In genomic region chr3:140699516-140700231, GRCh38 we compare ENCODE assay signal across 1 cellular context.
A peak's percentile ranks its signal among the peaks of the same experiment; 100 is the strongest.
TF ChIP-seq lines count a peak whose summit lies in the region.

No MANE protein-coding gene starts in this region.

TF ChIP-seq in HepG2, 621 proteins besides CTCF, POLR2A, EP300 and RAD21 (continued from another document and continues in another):
- TF ChIP-seq FOXP4 (CRISPR knock-in tag; IDR thresholded peaks at IDR 0.05) (peak; percentile 94), ONECUT2 (CRISPR knock-in tag; IDR thresholded peaks at IDR 0.05) (peak; percentile 93), HOXA3 (CRISPR knock-in tag; IDR thresholded peaks at IDR 0.05) (peak; percentile 43; the same call in 1 of the 2 replicates), ZNF292 (CRISPR knock-in tag; IDR thresholded peaks at IDR 0.05; ENCODE audit: borderline replicate concordance, low read depth) (0 out of 2 replicates have a peak, but pooled peaks have one; percentile 42), STAG1 (CRISPR knock-in tag; IDR thresholded peaks at IDR 0.05) (peak; percentile 31), ZNF644 (CRISPR knock-in tag; IDR thresholded peaks at IDR 0.05; ENCODE audit: low read depth) (peak; percentile 55; the same call in 1 of the 2 replicates), NONO (IDR thresholded peaks at IDR 0.05) (no peak), NONO (CRISPR knock-in tag; conservative IDR thresholded peaks at IDR 0.05) (peak; percentile 75; the same call in 1 of the 2 replicates), ZNF619 (CRISPR knock-in tag; IDR thresholded peaks at IDR 0.05) (no peak), ZNF276 (CRISPR knock-in tag; IDR thresholded peaks at IDR 0.05; ENCODE audit: low read depth) (no peak), HBP1 (CRISPR knock-in tag; IDR thresholded peaks at IDR 0.05; ENCODE audit: low read depth) (peak; percentile 63; the same call in 1 of the 2 replicates), KDM2A (CRISPR knock-in tag; IDR thresholded peaks at IDR 0.05; ENCODE audit: borderline replicate concordance, low read depth) (no peak), ERF (CRISPR knock-in tag; IDR thresholded peaks at IDR 0.05) (peak; percentile 50; the same call in 1 of the 2 replicates), SALL2 (CRISPR knock-in tag; IDR thresholded peaks at IDR 0.05) (no peak), ZNF891 (CRISPR knock-in tag; IDR thresholded peaks at IDR 0.05) (no peak), ZNF253 (CRISPR knock-in tag; IDR thresholded peaks at IDR 0.05; ENCODE audit: borderline replicate concordance) (no peak), FOSL1 (CRISPR knock-in tag; IDR thresholded peaks at IDR 0.05; ENCODE audit: borderline replicate concordance) (no peak), PPARG (CRISPR knock-in tag; conservative IDR thresholded peaks at IDR 0.05) (peak; percentile 67; the same call in 1 of the 2 replicates), ELF3 (CRISPR knock-in tag; IDR thresholded peaks at IDR 0.05) (peak; percentile 63; the same call in 1 of the 2 replicates), HDAC1 (CRISPR knock-in tag; IDR thresholded peaks at IDR 0.05) (peak; percentile 87), ZNF614 (CRISPR knock-in tag; IDR thresholded peaks at IDR 0.05; ENCODE audit: borderline replicate concordance) (peak; percentile 75), NFKBIZ (CRISPR knock-in tag; IDR thresholded peaks at IDR 0.05) (peak; percentile 59; the same call in 1 of the 2 replicates), ZNF678 (CRISPR knock-in tag; IDR thresholded peaks at IDR 0.05) (no peak), STAT5B (CRISPR knock-in tag; IDR thresholded peaks at IDR 0.05) (0 out of 2 replicates have a peak, but pooled peaks have one; percentile 45), ARNT2 (CRISPR knock-in tag; IDR thresholded peaks at IDR 0.05; ENCODE audit: low read depth) (peak; percentile 55; the same call in 1 of the 2 replicates), ZNF749 (CRISPR knock-in tag; IDR thresholded peaks at IDR 0.05; ENCODE audit: borderline replicate concordance) (no peak), CHD4 (IDR thresholded peaks at IDR 0.05; ENCODE audit: borderline replicate concordance, low read length) (peak; percentile 70; the same call in 1 of the 2 replicates), SNAI1 (CRISPR knock-in tag; IDR thresholded peaks at IDR 0.05; ENCODE audit: borderline replicate concordance) (no peak), MYPOP (CRISPR knock-in tag; IDR thresholded peaks at IDR 0.05) (peak; percentile 76; the same call in 1 of the 2 replicates), MED1 (CRISPR knock-in tag; IDR thresholded peaks at IDR 0.05) (peak; percentile 85), ZNF17 (CRISPR knock-in tag; IDR thresholded peaks at IDR 0.05) (no peak), SIX1 (CRISPR knock-in tag; IDR thresholded peaks at IDR 0.05; ENCODE audit: borderline replicate concordance) (peak; percentile 73), CCDC6 (CRISPR knock-in tag; IDR thresholded peaks at IDR 0.05) (peak; percentile 57; the same call in 1 of the 2 replicates), SMAD3 (CRISPR knock-in tag; IDR thresholded peaks at IDR 0.05) (peak; percentile 72; the same call in 1 of the 2 replicates), ARNT (IDR thresholded peaks at IDR 0.05) (no peak), MEF2D (CRISPR knock-in tag; IDR thresholded peaks at IDR 0.05) (peak; percentile 95), SOX5 (CRISPR knock-in tag; IDR thresholded peaks at IDR 0.05; ENCODE audit: borderline replicate concordance) (peak; percentile 91; the same call in 1 of the 2 replicates), BHLHE40 (IDR thresholded peaks at IDR 0.05; ENCODE audit: low read length) (0 out of 2 replicates have a peak, but pooled peaks have one; percentile 26), ZNF136 (CRISPR knock-in tag; IDR thresholded peaks at IDR 0.05; ENCODE audit: low read depth) (peak; percentile 23; the same call in 1 of the 2 replicates), MTF2 (CRISPR knock-in tag; IDR thresholded peaks at IDR 0.05; ENCODE audit: borderline replicate concordance) (no peak), KMT2B (CRISPR knock-in tag; IDR thresholded peaks at IDR 0.05) (0 out of 2 replicates have a peak, but pooled peaks have one; percentile 40), MXI1 (IDR thresholded peaks at IDR 0.05; ENCODE audit: borderline replicate concordance, low read depth, low read length) (peak; percentile 22; the same call in 1 of the 3 replicates), HOMEZ (CRISPR knock-in tag; IDR thresholded peaks at IDR 0.05; ENCODE audit: low read depth) (peak; percentile 89; the same call in 1 of the 2 replicates), MAZ (IDR thresholded peaks at IDR 0.05; ENCODE audit: borderline replicate concordance, low read depth, low read length) (peak; percentile 77; the same call in 1 of the 2 replicates), MAZ (CRISPR knock-in tag; IDR thresholded peaks at IDR 0.05; ENCODE audit: low read depth) (no peak), TEAD3 (CRISPR knock-in tag; optimal IDR thresholded peaks at IDR 0.05; ENCODE audit: borderline replicate concordance) (peak; percentile 87), ZNF563 (CRISPR knock-in tag; IDR thresholded peaks at IDR 0.05) (no peak), HOXA5 (CRISPR knock-in tag; IDR thresholded peaks at IDR 0.05) (no peak)
- TF ChIP-seq, protein P1, sequence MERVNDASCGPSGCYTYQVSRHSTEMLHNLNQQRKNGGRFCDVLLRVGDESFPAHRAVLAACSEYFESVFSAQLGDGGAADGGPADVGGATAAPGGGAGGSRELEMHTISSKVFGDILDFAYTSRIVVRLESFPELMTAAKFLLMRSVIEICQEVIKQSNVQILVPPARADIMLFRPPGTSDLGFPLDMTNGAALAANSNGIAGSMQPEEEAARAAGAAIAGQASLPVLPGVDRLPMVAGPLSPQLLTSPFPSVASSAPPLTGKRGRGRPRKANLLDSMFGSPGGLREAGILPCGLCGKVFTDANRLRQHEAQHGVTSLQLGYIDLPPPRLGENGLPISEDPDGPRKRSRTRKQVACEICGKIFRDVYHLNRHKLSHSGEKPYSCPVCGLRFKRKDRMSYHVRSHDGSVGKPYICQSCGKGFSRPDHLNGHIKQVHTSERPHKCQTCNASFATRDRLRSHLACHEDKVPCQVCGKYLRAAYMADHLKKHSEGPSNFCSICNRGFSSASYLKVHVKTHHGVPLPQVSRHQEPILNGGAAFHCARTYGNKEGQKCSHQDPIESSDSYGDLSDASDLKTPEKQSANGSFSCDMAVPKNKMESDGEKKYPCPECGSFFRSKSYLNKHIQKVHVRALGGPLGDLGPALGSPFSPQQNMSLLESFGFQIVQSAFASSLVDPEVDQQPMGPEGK (CRISPR knock-in tag; IDR thresholded peaks at IDR 0.05): peak; percentile 70
- TF ChIP-seq, protein P2, sequence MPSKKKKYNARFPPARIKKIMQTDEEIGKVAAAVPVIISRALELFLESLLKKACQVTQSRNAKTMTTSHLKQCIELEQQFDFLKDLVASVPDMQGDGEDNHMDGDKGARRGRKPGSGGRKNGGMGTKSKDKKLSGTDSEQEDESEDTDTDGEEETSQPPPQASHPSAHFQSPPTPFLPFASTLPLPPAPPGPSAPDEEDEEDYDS (CRISPR knock-in tag; IDR thresholded peaks at IDR 0.05): 0 out of 2 replicates have a peak, but pooled peaks have one; percentile 24
- TF ChIP-seq, protein P3, sequence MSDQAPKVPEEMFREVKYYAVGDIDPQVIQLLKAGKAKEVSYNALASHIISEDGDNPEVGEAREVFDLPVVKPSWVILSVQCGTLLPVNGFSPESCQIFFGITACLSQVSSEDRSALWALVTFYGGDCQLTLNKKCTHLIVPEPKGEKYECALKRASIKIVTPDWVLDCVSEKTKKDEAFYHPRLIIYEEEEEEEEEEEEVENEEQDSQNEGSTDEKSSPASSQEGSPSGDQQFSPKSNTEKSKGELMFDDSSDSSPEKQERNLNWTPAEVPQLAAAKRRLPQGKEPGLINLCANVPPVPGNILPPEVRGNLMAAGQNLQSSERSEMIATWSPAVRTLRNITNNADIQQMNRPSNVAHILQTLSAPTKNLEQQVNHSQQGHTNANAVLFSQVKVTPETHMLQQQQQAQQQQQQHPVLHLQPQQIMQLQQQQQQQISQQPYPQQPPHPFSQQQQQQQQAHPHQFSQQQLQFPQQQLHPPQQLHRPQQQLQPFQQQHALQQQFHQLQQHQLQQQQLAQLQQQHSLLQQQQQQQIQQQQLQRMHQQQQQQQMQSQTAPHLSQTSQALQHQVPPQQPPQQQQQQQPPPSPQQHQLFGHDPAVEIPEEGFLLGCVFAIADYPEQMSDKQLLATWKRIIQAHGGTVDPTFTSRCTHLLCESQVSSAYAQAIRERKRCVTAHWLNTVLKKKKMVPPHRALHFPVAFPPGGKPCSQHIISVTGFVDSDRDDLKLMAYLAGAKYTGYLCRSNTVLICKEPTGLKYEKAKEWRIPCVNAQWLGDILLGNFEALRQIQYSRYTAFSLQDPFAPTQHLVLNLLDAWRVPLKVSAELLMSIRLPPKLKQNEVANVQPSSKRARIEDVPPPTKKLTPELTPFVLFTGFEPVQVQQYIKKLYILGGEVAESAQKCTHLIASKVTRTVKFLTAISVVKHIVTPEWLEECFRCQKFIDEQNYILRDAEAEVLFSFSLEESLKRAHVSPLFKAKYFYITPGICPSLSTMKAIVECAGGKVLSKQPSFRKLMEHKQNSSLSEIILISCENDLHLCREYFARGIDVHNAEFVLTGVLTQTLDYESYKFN (CRISPR knock-in tag; conservative IDR thresholded peaks at IDR 0.05): peak; percentile 99
- TF ChIP-seq, protein P4, sequence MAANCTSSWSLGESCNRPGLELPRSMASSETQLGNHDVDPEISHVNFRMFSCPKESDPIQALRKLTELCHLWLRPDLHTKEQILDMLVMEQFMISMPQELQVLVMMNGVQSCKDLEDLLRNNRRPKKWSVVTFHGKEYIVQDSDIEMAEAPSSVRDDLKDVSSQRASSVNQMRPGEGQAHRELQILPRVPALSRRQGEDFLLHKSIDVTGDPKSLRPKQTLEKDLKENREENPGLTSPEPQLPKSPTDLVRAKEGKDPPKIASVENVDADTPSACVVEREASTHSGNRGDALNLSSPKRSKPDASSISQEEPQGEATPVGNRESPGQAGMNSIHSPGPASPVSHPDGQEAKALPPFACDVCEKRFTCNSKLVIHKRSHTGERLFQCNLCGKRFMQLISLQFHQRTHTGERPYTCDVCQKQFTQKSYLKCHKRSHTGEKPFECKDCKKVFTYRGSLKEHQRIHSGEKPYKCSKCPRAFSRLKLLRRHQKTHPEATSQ (CRISPR knock-in tag; IDR thresholded peaks at IDR 0.05; ENCODE audit: borderline replicate concordance): 0 out of 2 replicates have a peak, but pooled peaks have one; percentile 52
- TF ChIP-seq, protein P5, sequence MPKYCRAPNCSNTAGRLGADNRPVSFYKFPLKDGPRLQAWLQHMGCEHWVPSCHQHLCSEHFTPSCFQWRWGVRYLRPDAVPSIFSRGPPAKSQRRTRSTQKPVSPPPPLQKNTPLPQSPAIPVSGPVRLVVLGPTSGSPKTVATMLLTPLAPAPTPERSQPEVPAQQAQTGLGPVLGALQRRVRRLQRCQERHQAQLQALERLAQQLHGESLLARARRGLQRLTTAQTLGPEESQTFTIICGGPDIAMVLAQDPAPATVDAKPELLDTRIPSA (CRISPR knock-in tag; IDR thresholded peaks at IDR 0.05; ENCODE audit: borderline replicate concordance): no peak
